Comparison of ENCODE assay signal across 15 cellular contexts in the genomic region with DNA sequence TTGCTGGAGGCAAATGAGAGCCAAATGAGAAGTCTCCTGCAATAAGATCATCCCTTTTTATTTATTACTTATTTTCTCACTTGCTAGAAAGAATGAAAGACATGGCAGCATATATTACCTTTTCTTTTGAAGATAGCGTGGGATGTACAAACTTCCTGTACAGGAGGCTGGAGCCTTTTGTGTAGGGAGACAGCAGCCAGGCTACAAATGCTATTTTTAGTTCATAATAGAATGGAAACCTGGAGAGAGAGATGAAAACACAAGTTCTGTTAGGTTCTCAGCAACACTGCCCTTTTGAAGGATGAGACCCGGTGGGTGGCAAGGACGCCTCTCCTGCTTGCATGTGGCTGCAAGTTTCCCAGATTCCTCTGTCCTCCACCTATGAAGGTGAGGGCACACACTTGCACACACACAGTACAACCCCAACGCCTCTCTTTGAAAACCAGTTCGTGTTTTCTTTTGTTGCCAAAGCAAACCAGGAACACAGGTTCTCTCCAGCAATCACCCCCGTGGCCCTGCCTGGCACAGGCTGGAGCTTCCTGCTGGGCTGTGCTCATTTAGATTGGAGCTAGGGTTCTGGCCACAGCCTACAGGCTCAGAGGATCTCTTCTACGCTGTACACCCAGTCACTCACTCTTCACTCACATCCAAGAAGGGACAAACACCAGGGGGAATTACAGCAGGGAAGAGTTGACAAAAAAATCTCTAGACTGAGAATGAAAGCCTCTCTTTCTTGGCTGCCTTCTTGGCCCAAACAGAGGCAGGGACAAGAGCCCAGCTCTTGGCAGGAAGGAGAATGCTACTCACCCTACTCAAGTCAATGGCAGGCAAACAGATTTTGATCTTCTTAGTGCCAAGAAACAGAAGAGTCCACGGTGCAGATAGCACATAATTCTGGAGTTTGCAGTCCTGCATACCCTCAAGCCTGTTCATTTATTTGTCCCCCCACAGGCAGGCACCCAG. TPM values are rescaled to one million over a fixed set of nuclear protein-coding genes. Genes with fewer than 3 reads are reported as not detected.
A peak's percentile ranks its signal among the peaks of the same experiment; 100 is the strongest.
DNase-seq lines count a peak whose midpoint lies in the region; ATAC-seq, FAIRE-seq and TF ChIP-seq lines count a peak whose summit lies in the region.
"Had no signal": no experiment of that assay in that cellular context is flagged by ENCODE, and none has a peak within 500 bp of the region (broad histone marks: within the 10 kb centered on the region; RNA-seq: fewer than 3 reads in every experiment).

No MANE protein-coding gene starts in this region.

- CTCF ChIA-PET in HepG2 (lab: Yijun Ruan, JAX; ENCODE audit: low intra/inter-chr PET ratio, low total read pairs), result no interaction called here

- peak overlapping the region; percentile 54 for H2AFZ ChIP-seq in HepG2 (ENCODE audit: low read length)

- H3K4me3 ChIP-seq in HepG2 (replicated peaks in 1 of 3; ENCODE audit: insufficient read depth in 1 of 3, low read depth in 2 of 3, low read length in 3 of 3), result no peak overlapping the region
- H3K4me3 ChIP-seq in uterus, result no peak overlapping the region

- peak; percentile 27 for ATAC-seq in HepG2
- ATAC-seq in GM19023 (IDR thresholded peaks at IDR 0.05; ENCODE audit: unreplicated experiment), result no peak
- no peak for ATAC-seq in naive thymus-derived CD8-positive, alpha-beta T cell
- ATAC-seq: stimulated activated effector memory CD8-positive, alpha-beta T cell treated with anti-CD3 and anti-CD28 coated beads, Interleukin-12 subunit alpha, Interleukin-12 subunit beta, amount 100 ng/mL, for 72 hours had no signal

- peak; percentile 37 for DNase-seq in activated CD8-positive, alpha-beta memory T cell treated with anti-CD3 and anti-CD28 coated beads for 24 hours
- DNase-seq in activated CD8-positive, alpha-beta memory T cell treated with anti-CD3 and anti-CD28 coated beads, Interleukin-2, amount 50 U/mL, for 4 hours, result no peak
- DNase-seq in cerebellar cortex (ENCODE audit: low spot score) (peak; percentile 64), HepG2 (ENCODE audit: low spot score) (no peak), uterus (no peak)
- no peak for DNase-seq in activated naive CD4-positive, alpha-beta T cell treated with anti-CD3 and anti-CD28 coated beads, Interleukin-2, amount 50 U/mL, for 16 hours
- no peak for DNase-seq in naive thymus-derived CD8-positive, alpha-beta T cell
- DNase-seq: ACHN, endodermal cell had no signal

- H4K20me1 ChIP-seq in HepG2 (ENCODE audit: insufficient read depth, low read length), result no peaks in the 10 kb centered on the region

- H3K79me2 ChIP-seq in HepG2 (ENCODE audit: insufficient read depth, low read length), result no peaks in the 10 kb centered on the region

- H3K27ac ChIP-seq in HepG2 (ENCODE audit: extremely low read length, insufficient read depth, low read length) (no peak overlapping the region), uterus (peak overlapping the region; percentile 48 to 62)

- H3K9me3 ChIP-seq in HepG2 (ENCODE audit: low read length), result no peaks in the 10 kb centered on the region
- H3K9me3 ChIP-seq in uterus, result no peaks in the 10 kb centered on the region

- 28% methylated on average over 8 of the region's 8 CpGs for WGBS in HepG2 (ENCODE audit: low lambda C conversion rate)

- H3K36me3 ChIP-seq in HepG2 (replicated peaks in 1 of 2; ENCODE audit: control insufficient read depth in 1 of 2, insufficient read depth in 2 of 2, low read length in 2 of 2) (no peaks in the 10 kb centered on the region), uterus (no peaks in the 10 kb centered on the region)

- TF ChIP-seq EP300 in HepG2 (IDR thresholded peaks at IDR 0.05; ENCODE audit: low read depth in 2 of 2, low read length in 2 of 2) (no peak), HepG2 (CRISPR knock-in tag; IDR thresholded peaks at IDR 0.05; ENCODE audit: borderline replicate concordance) (no peak)

- H3K36me3 Mint-ChIP-seq in naive thymus-derived CD8-positive, alpha-beta T cell, result no peaks in the 10 kb centered on the region
- H3K36me3 Mint-ChIP-seq: activated naive CD8-positive, alpha-beta T cell; IgD-negative memory B cell; stimulated activated effector memory CD8-positive, alpha-beta T cell treated with anti-CD3 and anti-CD28 coated beads, Interleukin-12 subunit alpha, Interleukin-12 subunit beta, amount 100 ng/mL, for 72 hours had no signal

- H3K4me2 ChIP-seq in HepG2 (ENCODE audit: low read depth, low read length), result peak overlapping the region; percentile 6; the same call in 1 of the 2 replicates

- H3K9ac ChIP-seq in HepG2 (ENCODE audit: insufficient read depth, low read depth, low read length), result no peak overlapping the region

- no TSS peak for BruUV-seq in HepG2 (replicated peaks; lab: Mats Ljungman, UMichigan)

- TF ChIP-seq POLR2A in HepG2 (IDR thresholded peaks at IDR 0.05; ENCODE audit: insufficient read depth in 1 of 2, low read depth in 2 of 2, low read length in 2 of 2) (no peak), uterus (IDR thresholded peaks at IDR 0.05) (no peak)

- in situ Hi-C loops in HepG2 (cut with HindIII; ENCODE audit: extremely low pct_ligation_motif_present, low pct_unique_long_range_greater_than_20kb), result no loop called here

- H3K27me3 Mint-ChIP-seq in naive thymus-derived CD8-positive, alpha-beta T cell, result peaks cover 0 to 19% (median 6%) of the 10 kb centered on the region in 5 donors

- no peak for TF ChIP-seq RAD21 in HepG2 (CRISPR knock-in tag; IDR thresholded peaks at IDR 0.05)

- H3K4me1 ChIP-seq in HepG2 (ENCODE audit: insufficient read depth, low read length) (peaks cover 21% of the 10 kb centered on the region), uterus (peaks cover 0 to 3% of the 10 kb centered on the region in 2 donors)

- H3K9me3 Mint-ChIP-seq in naive thymus-derived CD8-positive, alpha-beta T cell, result no peaks in the 10 kb centered on the region
- H3K9me3 Mint-ChIP-seq: endodermal cell; nephron; stimulated activated effector memory CD8-positive, alpha-beta T cell treated with anti-CD3 and anti-CD28 coated beads, Interleukin-12 subunit alpha, Interleukin-12 subunit beta, amount 100 ng/mL, for 72 hours had no signal

- TF ChIP-seq CTCF in HepG2 (CRISPR knock-in tag; IDR thresholded peaks at IDR 0.05) (no peak), uterus (IDR thresholded peaks at IDR 0.05) (no peak)

- FAIRE-seq in HepG2 (lab: Jason Lieb, UNC), result no peak
- FAIRE-seq: G401.6 had no signal

- intact Hi-C loops in HepG2 (cut with micrococcal nuclease; ENCODE audit: unreplicated experiment), result no loop called here
- intact Hi-C loops in uterus (cut with DNase I; ENCODE audit: low total_unique reads), result no loop called here

- H3K4me1 Mint-ChIP-seq in naive thymus-derived CD8-positive, alpha-beta T cell, result no peaks in the 10 kb centered on the region
- H3K4me1 Mint-ChIP-seq: endodermal cell; stimulated activated effector memory CD8-positive, alpha-beta T cell treated with anti-CD3 and anti-CD28 coated beads, Interleukin-12 subunit alpha, Interleukin-12 subunit beta, amount 100 ng/mL, for 72 hours had no signal

- peaks cover 4 to 31% of the 10 kb centered on the region in 2 experiments for H3K27me3 ChIP-seq in HepG2 (ENCODE audit: control insufficient read depth in 1 of 2, insufficient read depth in 2 of 2, low read length in 2 of 2)
- H3K27me3 ChIP-seq in uterus, result no peaks in the 10 kb centered on the region

- no peak overlapping the region for H3K4me3 Mint-ChIP-seq in naive thymus-derived CD8-positive, alpha-beta T cell
- H3K4me3 Mint-ChIP-seq: activated naive CD8-positive, alpha-beta T cell; endodermal cell; IgD-negative memory B cell; nephron; stimulated activated effector memory CD8-positive, alpha-beta T cell treated with anti-CD3 and anti-CD28 coated beads, Interleukin-12 subunit alpha, Interleukin-12 subunit beta, amount 100 ng/mL, for 72 hours had no signal

- H3K27ac Mint-ChIP-seq in naive thymus-derived CD8-positive, alpha-beta T cell, result no peak overlapping the region
- H3K27ac Mint-ChIP-seq: activated naive CD8-positive, alpha-beta T cell; endodermal cell; IgD-negative memory B cell; nephron; stimulated activated effector memory CD8-positive, alpha-beta T cell treated with anti-CD3 and anti-CD28 coated beads, Interleukin-12 subunit alpha, Interleukin-12 subunit beta, amount 100 ng/mL, for 72 hours had no signal

- POLR2A ChIA-PET in HepG2 (lab: Yijun Ruan, JAX), result no interaction called here
- POLR2A ChIA-PET in naive thymus-derived CD8-positive, alpha-beta T cell (lab: Charles Lee), result no interaction called here

RNA-seq across cellular contexts. Expression of a gene that starts 55.6 kb away (rescaled TPM):
- total RNA-seq in HepG2 (2016; rRNA removed; fragmentation: Illumina TruSeq; extraction: Trizol) (97.1 and 152 TPM in 2 replicates), uterus (10 to 100 TPM; 22.6 to 71.2 (median 31.5) TPM)
- total RNA-seq in HepG2 (2016; cell fraction: cytosol; rRNA removed; fragmentation: Illumina TruSeq; extraction: Trizol; ENCODE audit: low read depth), result 25.4 and 27.6 TPM in 2 replicates
- 97.8 and 161 TPM in 2 replicates for total RNA-seq in HepG2 (2016; cell fraction: insoluble cytoplasmic fraction; rRNA removed; fragmentation: Illumina TruSeq; extraction: Trizol)
- 21.6 and 28.9 TPM in 2 replicates for total RNA-seq in HepG2 (2016; cell fraction: membrane; rRNA removed; fragmentation: Illumina TruSeq; extraction: Trizol)
- 35.9 and 40.2 TPM in 2 replicates for total RNA-seq in HepG2 (2016; cell fraction: nucleus; rRNA removed; fragmentation: Illumina TruSeq; extraction: Trizol)
- polyA plus RNA-seq in HepG2 (2011; rRNA removed), result 80.5 and 86.1 TPM in 2 replicates
- 62.3 and 68.7 TPM in 2 replicates for polyA plus RNA-seq in HepG2 (2011; cell fraction: cytosol; rRNA removed)
- 40.2 and 46.3 TPM in 2 replicates for polyA plus RNA-seq in HepG2 (2011; cell fraction: nucleus; rRNA removed)
- 31.5 and 48.9 TPM in 2 replicates for polyA plus RNA-seq in HepG2 (2012)
- 21.8 and 23.1 TPM in 2 replicates for polyA plus RNA-seq in HepG2 (2016; cell fraction: cytosol; fragmentation: Illumina TruSeq; extraction: Trizol; ENCODE audit: low read depth)
- 148 and 150 TPM in 2 replicates for polyA plus RNA-seq in HepG2 (2016; cell fraction: insoluble cytoplasmic fraction; fragmentation: Illumina TruSeq; extraction: Trizol; ENCODE audit: low read depth)
- 17.2 and 19.6 TPM in 2 replicates for polyA plus RNA-seq in HepG2 (2016; cell fraction: membrane; fragmentation: Illumina TruSeq; extraction: Trizol; ENCODE audit: low read depth)
- polyA plus RNA-seq in HepG2 (2016; cell fraction: nucleus; fragmentation: Illumina TruSeq; extraction: Trizol; ENCODE audit: insufficient read depth, low read depth), result 55.3 and 64.5 TPM in 2 replicates
- polyA minus RNA-seq in HepG2 (2011; rRNA and poly(A)+ RNA removed; ENCODE audit: low replicate concordance), result 143 and 152 TPM in 2 replicates
- polyA minus RNA-seq in HepG2 (2011; cell fraction: cytosol; rRNA and poly(A)+ RNA removed), result 21.9 and 30.4 TPM in 2 replicates
- 27.9 and 35.1 TPM in 2 replicates for polyA minus RNA-seq in HepG2 (2011; cell fraction: nucleus; rRNA and poly(A)+ RNA removed)
- 10 to 100 TPM; 17.8 to 22.8 TPM for total RNA-seq in naive thymus-derived CD8-positive, alpha-beta T cell
- polyA plus RNA-seq in naive thymus-derived CD8-positive, alpha-beta T cell, result 10 to 100 TPM; 17.5 to 40.6 (median 24.7) TPM

RNA-seq across cellular contexts. Expression of a gene that starts 59.6 kb away (rescaled TPM):
- total RNA-seq in HepG2 (2016; rRNA removed; fragmentation: Illumina TruSeq; extraction: Trizol), result 119 and 174 TPM in 2 replicates
- total RNA-seq in HepG2 (2016; cell fraction: cytosol; rRNA removed; fragmentation: Illumina TruSeq; extraction: Trizol; ENCODE audit: low read depth), result 15.3 and 18.4 TPM in 2 replicates
- total RNA-seq in HepG2 (2016; cell fraction: insoluble cytoplasmic fraction; rRNA removed; fragmentation: Illumina TruSeq; extraction: Trizol), result 120 and 173 TPM in 2 replicates
- total RNA-seq in HepG2 (2016; cell fraction: membrane; rRNA removed; fragmentation: Illumina TruSeq; extraction: Trizol), result 33.8 and 38.5 TPM in 2 replicates
- total RNA-seq in HepG2 (2016; cell fraction: nucleus; rRNA removed; fragmentation: Illumina TruSeq; extraction: Trizol), result 77.7 and 86.2 TPM in 2 replicates
- polyA plus RNA-seq in HepG2 (2011; rRNA removed), result 52.3 and 63.5 TPM in 2 replicates
- 44.9 and 51.8 TPM in 2 replicates for polyA plus RNA-seq in HepG2 (2011; cell fraction: cytosol; rRNA removed)
- 33.6 and 36.1 TPM in 2 replicates for polyA plus RNA-seq in HepG2 (2011; cell fraction: nucleus; rRNA removed)
- 82.6 and 99.8 TPM in 2 replicates for polyA plus RNA-seq in HepG2 (2012)
- polyA plus RNA-seq in HepG2 (2016; cell fraction: cytosol; fragmentation: Illumina TruSeq; extraction: Trizol; ENCODE audit: low read depth), result 12.7 and 14.4 TPM in 2 replicates
- 192 and 195 TPM in 2 replicates for polyA plus RNA-seq in HepG2 (2016; cell fraction: insoluble cytoplasmic fraction; fragmentation: Illumina TruSeq; extraction: Trizol; ENCODE audit: low read depth)
- polyA plus RNA-seq in HepG2 (2016; cell fraction: membrane; fragmentation: Illumina TruSeq; extraction: Trizol; ENCODE audit: low read depth), result 23.3 and 29.6 TPM in 2 replicates
- polyA plus RNA-seq in HepG2 (2016; cell fraction: nucleus; fragmentation: Illumina TruSeq; extraction: Trizol; ENCODE audit: insufficient read depth, low read depth), result 110 TPM in 2 replicates
- polyA minus RNA-seq in HepG2 (2011; rRNA and poly(A)+ RNA removed; ENCODE audit: low replicate concordance), result 58.1 and 76.7 TPM in 2 replicates
- 66.1 and 82.3 TPM in 2 replicates for polyA minus RNA-seq in HepG2 (2011; cell fraction: cytosol; rRNA and poly(A)+ RNA removed)
- polyA minus RNA-seq in HepG2 (2011; cell fraction: nucleus; rRNA and poly(A)+ RNA removed), result 88.0 and 90.4 TPM in 2 replicates
- total RNA-seq in uterus, result 10 to 100 TPM in 3 of 4 donors, 1 to 10 TPM in 1; 9.7 to 63.0 (median 36.2) TPM
- total RNA-seq in naive thymus-derived CD8-positive, alpha-beta T cell, result 10 to 100 TPM; 79.7 to 86.2 TPM
- polyA plus RNA-seq in naive thymus-derived CD8-positive, alpha-beta T cell, result 10 to 100 TPM; 47.5 to 71.9 (median 61.4) TPM

Comparison
In these comparisons a context has a peak if more than half of its experiments do, and no peak if none do; other contexts are left out.
1. DNase-seq: peak in activated CD8-positive, alpha-beta memory T cell treated with anti-CD3 and anti-CD28 coated beads for 24 hours (single experiment) and cerebellar cortex (single experiment); none in activated CD8-positive, alpha-beta memory T cell treated with anti-CD3 and anti-CD28 coated beads, Interleukin-2, amount 50 U/mL, for 4 hours (single experiment), HepG2 (single experiment), uterus (0 of 2), activated naive CD4-positive, alpha-beta T cell treated with anti-CD3 and anti-CD28 coated beads, Interleukin-2, amount 50 U/mL, for 16 hours (single experiment) and naive thymus-derived CD8-positive, alpha-beta T cell (0 of 10).